Comparison of ENCODE assay signal across 15 cellular contexts in the genomic region with DNA sequence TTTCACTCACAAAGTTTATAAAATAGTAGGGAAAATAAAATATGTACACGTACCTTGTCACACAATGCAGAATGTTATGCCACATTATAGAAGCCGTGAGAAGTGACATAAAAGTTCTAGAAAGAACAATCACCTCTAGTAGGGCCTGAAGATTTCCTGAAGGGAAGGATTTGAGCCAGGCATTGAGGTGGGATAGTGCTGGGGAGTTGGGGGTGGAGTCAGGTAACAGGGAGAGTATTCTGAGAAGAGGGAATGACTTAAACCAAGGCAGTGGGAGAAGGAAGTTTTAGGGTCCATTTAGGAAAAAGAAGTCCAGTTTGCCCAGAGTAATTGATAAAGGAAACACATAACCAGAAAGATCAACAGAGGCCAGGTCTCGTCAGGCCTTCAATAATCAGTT.
DNase-seq lines count a peak whose midpoint lies in the region; FAIRE-seq and TF ChIP-seq lines count a peak whose summit lies in the region.
"Had no signal": no experiment of that assay in that cellular context is flagged by ENCODE, and none has a peak within 500 bp of the region (broad histone marks: within the 10 kb centered on the region; RNA-seq: fewer than 3 reads in every experiment).

No MANE protein-coding gene starts in this region.

- H4K91ac ChIP-seq in H1 (replicated peaks; ENCODE audit: insufficient read length, low read length), result no peak overlapping the region

- peak overlapping the region; percentile 28 for H3K27ac Mint-ChIP-seq in T-helper 1 cell treated with Interleukin-12 subunit alpha and Interleukin-12 subunit beta and Interleukin-4 antibody, amounts not matched to agents 30 μg/mL and 1 μg/mL, for 36 hours
- no peak overlapping the region for H3K27ac Mint-ChIP-seq in MCF 10A (ENCODE audit: low read depth, unreplicated experiment)

- no peak overlapping the region for H2BK20ac ChIP-seq in H1 (ENCODE audit: low read length)

- WGBS in mammary epithelial cell (ENCODE audit: low coverage, missing lambda C conversion rate), result 94% methylated on average over 3 of the region's 3 CpGs
- 75% methylated on average over 3 of the region's 3 CpGs; no CpG with 5 or more reads in 1 of the 2 experiments for WGBS in H1 (ENCODE audit: extremely low coverage in 1 of 2, insufficient coverage in 1 of 2, insufficient read length in 1 of 2, insufficient replicate concordance in 2 of 2, low coverage in 1 of 2, low lambda C conversion rate in 2 of 2, missing lambda C conversion rate in 1 of 2), 2 experiments
- WGBS in urinary bladder, result 89% methylated on average over 3 of the region's 3 CpGs

- CTCF ChIA-PET in mammary epithelial cell (lab: Charles Lee; ENCODE audit: low non-redundant PET), result no interaction called here
- CTCF ChIA-PET in MCF 10A (lab: Yijun Ruan, JAX), result no interaction called here
- CTCF ChIA-PET in H1 (lab: Charles Lee; ENCODE audit: partially characterized antibody), result no interaction called here

- H3K4me2 ChIP-seq in mammary epithelial cell (ENCODE audit: insufficient read depth, low read depth, low read length), result no peak overlapping the region
- no peak overlapping the region for H3K4me2 ChIP-seq in H1 (ENCODE audit: insufficient read depth in 1 of 2, low read depth in 2 of 2, low read length in 2 of 2)
- H3K4me2 ChIP-seq: BLaER1 had no signal

- no peak for TF ChIP-seq RAD21 in H1 (IDR thresholded peaks at IDR 0.05 in 1 of 2, conservative IDR thresholded peaks at IDR 0.05 in 1 of 2; ENCODE audit: low read depth in 2 of 2, low read length in 2 of 2)

- TF ChIP-seq POLR2A in H1 (IDR thresholded peaks at IDR 0.05; ENCODE audit: control extremely low read depth in 1 of 2, low read depth in 2 of 2, low read length in 2 of 2), result no peak
- TF ChIP-seq POLR2A in GM12891 (IDR thresholded peaks at IDR 0.05; ENCODE audit: low read depth, low read length), result no peak

- H4K5ac ChIP-seq in H1 (ENCODE audit: insufficient read length, low read depth, low read length), result no peak overlapping the region

- POLR2A ChIA-PET in MCF 10A (lab: Yijun Ruan, JAX), result no interaction called here
- POLR2A ChIA-PET in H1 (lab: Charles Lee; ENCODE audit: partially characterized antibody), result no interaction called here

- peaks cover 3% of the 10 kb centered on the region for H3K9me3 Mint-ChIP-seq in T-helper 1 cell treated with Interleukin-12 subunit alpha and Interleukin-12 subunit beta and Interleukin-4 antibody, amounts not matched to agents 30 μg/mL and 1 μg/mL, for 36 hours
- H3K9me3 Mint-ChIP-seq in MCF 10A (ENCODE audit: unreplicated experiment), result no peaks in the 10 kb centered on the region

- no peaks in the 10 kb centered on the region for H3K23me2 ChIP-seq in H1 (ENCODE audit: low read depth, low read length)

- H3K27me3 ChIP-seq in mammary epithelial cell (ENCODE audit: insufficient read depth, low read length) (no peaks in the 10 kb centered on the region), H1 (replicated peaks in 1 of 4; ENCODE audit: control insufficient read depth in 3 of 4, extremely low read depth in 1 of 4, insufficient read depth in 3 of 4, low read length in 3 of 4) (no peaks in the 10 kb centered on the region)
- H3K27me3 ChIP-seq: BLaER1 had no signal

- intact Hi-C loops in mammary epithelial cell (cut with micrococcal nuclease) (no loop called here), MCF 10A (cut with micrococcal nuclease) (no loop called here)

- no peak overlapping the region for H2BK5ac ChIP-seq in H1 (ENCODE audit: low read depth, low read length)

- H3K4ac ChIP-seq in H1 (replicated peaks; ENCODE audit: insufficient read length, low read depth, low read length), result no peak overlapping the region

- H3K56ac ChIP-seq in H1 (replicated peaks; ENCODE audit: insufficient read length, low read depth, low read length), result no peak overlapping the region

- H3K9ac ChIP-seq in mammary epithelial cell (ENCODE audit: insufficient read depth, low read length) (no peak overlapping the region), H1 (replicated peaks in 1 of 4; ENCODE audit: extremely low read depth in 1 of 4, low read depth in 3 of 4, low read length in 3 of 4) (no peak overlapping the region)
- H3K9ac ChIP-seq: BLaER1 had no signal

- TF ChIP-seq EP300 in H1 (IDR thresholded peaks at IDR 0.05; ENCODE audit: borderline replicate concordance in 1 of 2, low read depth in 2 of 2, low read length in 2 of 2), result no peak

- no peak overlapping the region for H2AK5ac ChIP-seq in H1 (ENCODE audit: low read depth, low read length)

- no peak overlapping the region for H3K4me3 Mint-ChIP-seq in T-helper 1 cell treated with Interleukin-12 subunit alpha and Interleukin-12 subunit beta and Interleukin-4 antibody, amounts not matched to agents 30 μg/mL and 1 μg/mL, for 36 hours
- H3K4me3 Mint-ChIP-seq in MCF 10A (ENCODE audit: unreplicated experiment), result no peak overlapping the region

- H2BK120ac ChIP-seq in H1 (replicated peaks; ENCODE audit: low read depth, low read length), result no peak overlapping the region

- H3K27ac ChIP-seq in mammary epithelial cell (ENCODE audit: insufficient read depth, low read depth, low read length) (no peak overlapping the region), H1 (ENCODE audit: low read depth, low read length) (no peak overlapping the region), urinary bladder (ENCODE audit: low read depth) (peak overlapping the region; percentile 23)
- H3K27ac ChIP-seq: 22Rv1, BLaER1 had no signal

- H4K8ac ChIP-seq in H1 (ENCODE audit: extremely low read depth, insufficient read depth, low read length), result no peak overlapping the region

- H3K23ac ChIP-seq in H1 (ENCODE audit: insufficient read length), result no peak overlapping the region

- H3K9me3 ChIP-seq in mammary epithelial cell (replicated peaks; ENCODE audit: insufficient read depth, low read length) (no peaks in the 10 kb centered on the region), H1 (ENCODE audit: insufficient read depth in 2 of 2, low read depth in 1 of 2, low read length in 1 of 2) (no peaks in the 10 kb centered on the region)
- H3K9me3 ChIP-seq: BLaER1, HAP-1 had no signal

- H3K4me3 ChIP-seq in mammary epithelial cell (replicated peaks in 1 of 3; ENCODE audit: insufficient read depth in 1 of 3, low read depth in 2 of 3, low read length in 3 of 3) (no peak overlapping the region), H1 (ENCODE audit: extremely low read depth in 1 of 4, insufficient read depth in 2 of 4, low read depth in 3 of 4, low read length in 4 of 4) (no peak overlapping the region), urinary bladder (ENCODE audit: low read depth, low read length) (no peak overlapping the region)
- H3K4me3 ChIP-seq: BLaER1, HAP-1 had no signal

- no peak overlapping the region for H3K14ac ChIP-seq in H1 (ENCODE audit: insufficient read length)

- H3K18ac ChIP-seq in H1 (ENCODE audit: extremely low read depth, low read length), result no peak overlapping the region

- H3K4me1 ChIP-seq in mammary epithelial cell (ENCODE audit: insufficient read depth, low read length), result no peaks in the 10 kb centered on the region
- H3K4me1 ChIP-seq in H1 (replicated peaks in 1 of 4; ENCODE audit: control insufficient read depth in 3 of 4, insufficient read depth in 4 of 4, low read length in 3 of 4), result peaks cover 0 to 5% (median 2%) of the 10 kb centered on the region in 4 experiments; a peak in 2 of 7 replicates
- no peaks in the 10 kb centered on the region for H3K4me1 ChIP-seq in urinary bladder (ENCODE audit: insufficient read depth)
- H3K4me1 ChIP-seq: BLaER1, HAP-1 had no signal

- H3K36me3 ChIP-seq in mammary epithelial cell (ENCODE audit: insufficient read depth, low read length), result no peaks in the 10 kb centered on the region
- no peaks in the 10 kb centered on the region for H3K36me3 ChIP-seq in H1 (ENCODE audit: control insufficient read depth in 2 of 4, insufficient read depth in 4 of 4, low read length in 3 of 4)
- no peaks in the 10 kb centered on the region for H3K36me3 ChIP-seq in urinary bladder (ENCODE audit: insufficient read depth)
- H3K36me3 ChIP-seq: BLaER1, HAP-1 had no signal

- H3K4me1 Mint-ChIP-seq in T-helper 1 cell treated with Interleukin-12 subunit alpha and Interleukin-12 subunit beta and Interleukin-4 antibody, amounts not matched to agents 30 μg/mL and 1 μg/mL, for 36 hours (ENCODE audit: low read depth), result peaks cover 50% of the 10 kb centered on the region
- peaks cover 14% of the 10 kb centered on the region for H3K4me1 Mint-ChIP-seq in MCF 10A (ENCODE audit: insufficient read depth, unreplicated experiment)

- H2BK12ac ChIP-seq in H1 (ENCODE audit: low read depth, low read length), result no peak overlapping the region

- FAIRE-seq in H1 (lab: Jason Lieb, UNC), result no peak
- no peak for FAIRE-seq in GM12891 (lab: Jason Lieb, UNC)

- DNase-seq in T-helper 1 cell, result no peak
- DNase-seq in mammary epithelial cell, result no peak
- DNase-seq in MCF 10A (ENCODE audit: unreplicated experiment), result no peak
- DNase-seq in H1 (ENCODE audit: low read depth in 1 of 2, low spot score in 2 of 2), result no peak
- DNase-seq in GM12891 (ENCODE audit: insufficient read length, low spot score), result no peak
- DNase-seq in cerebellum (ENCODE audit: low spot score), result no peak
- DNase-seq: Karpas-422, NCI-H187 treated with DMSO at 0.1 percent for 48 hours, NCI-H446, PC-3 had no signal

- H3K36me3 Mint-ChIP-seq in T-helper 1 cell treated with Interleukin-12 subunit alpha and Interleukin-12 subunit beta and Interleukin-4 antibody, amounts not matched to agents 30 μg/mL and 1 μg/mL, for 36 hours (ENCODE audit: low read depth), result peaks cover 10% of the 10 kb centered on the region
- no peaks in the 10 kb centered on the region for H3K36me3 Mint-ChIP-seq in MCF 10A (ENCODE audit: insufficient read depth, unreplicated experiment)

- TF ChIP-seq CTCF in mammary epithelial cell (conservative IDR thresholded peaks at IDR 0.05 in 1 of 2, IDR thresholded peaks at IDR 0.05 in 1 of 2; ENCODE audit: extremely low read depth in 1 of 2, insufficient read depth in 1 of 2, low read depth in 1 of 2, low read length in 2 of 2), result no peak
- no peak for TF ChIP-seq CTCF in MCF 10A (IDR thresholded peaks at IDR 0.05; ENCODE audit: unreplicated experiment)
- TF ChIP-seq CTCF in H1 (IDR thresholded peaks at IDR 0.05; ENCODE audit: control extremely low read depth in 1 of 3, insufficient read depth in 1 of 3, low read depth in 1 of 3, low read length in 3 of 3), result no peak

- dilution Hi-C loops in mammary epithelial cell (cut with HindIII; ENCODE audit: low sequenced_read_pairs), result no loop called here

- H3K79me2 ChIP-seq in mammary epithelial cell (ENCODE audit: insufficient read depth, low read length) (no peaks in the 10 kb centered on the region), H1 (ENCODE audit: control insufficient read depth in 1 of 2, insufficient read depth in 2 of 2, low read length in 2 of 2) (no peaks in the 10 kb centered on the region)

- no peak overlapping the region for H2BK15ac ChIP-seq in H1 (ENCODE audit: low read length)

- H3K79me1 ChIP-seq in H1 (ENCODE audit: low read depth, low read length), result no peaks in the 10 kb centered on the region

- peak overlapping the region; percentile 50 for H2AFZ ChIP-seq in mammary epithelial cell (ENCODE audit: low read depth, low read length)
- H2AFZ ChIP-seq in H1 (ENCODE audit: low read length), result peak overlapping the region; percentile 48; the same call in 1 of the 2 replicates

- H3K27me3 Mint-ChIP-seq in T-helper 1 cell treated with Interleukin-12 subunit alpha and Interleukin-12 subunit beta and Interleukin-4 antibody, amounts not matched to agents 30 μg/mL and 1 μg/mL, for 36 hours (ENCODE audit: low read depth), result no peaks in the 10 kb centered on the region
- H3K27me3 Mint-ChIP-seq in MCF 10A (ENCODE audit: insufficient read depth, unreplicated experiment), result no peaks in the 10 kb centered on the region

- in situ Hi-C loops in mammary epithelial cell (cut with MboI; ENCODE audit: low sequenced_read_pairs in 2 of 2), result no loop called here

- BruUV-seq in mammary epithelial cell (replicated peaks; lab: Mats Ljungman, UMichigan), result no TSS peak
- no TSS peak for BruUV-seq in MCF 10A (replicated peaks; lab: Mats Ljungman, UMichigan)

- no peaks in the 10 kb centered on the region for H4K20me1 ChIP-seq in mammary epithelial cell (ENCODE audit: insufficient read depth, low read length)
- no peaks in the 10 kb centered on the region for H4K20me1 ChIP-seq in H1 (replicated peaks in 1 of 2; ENCODE audit: control insufficient read depth in 1 of 2, insufficient read depth in 2 of 2, low read length in 2 of 2)
- H4K20me1 ChIP-seq: BLaER1 had no signal
